In the genomic region with DNA sequence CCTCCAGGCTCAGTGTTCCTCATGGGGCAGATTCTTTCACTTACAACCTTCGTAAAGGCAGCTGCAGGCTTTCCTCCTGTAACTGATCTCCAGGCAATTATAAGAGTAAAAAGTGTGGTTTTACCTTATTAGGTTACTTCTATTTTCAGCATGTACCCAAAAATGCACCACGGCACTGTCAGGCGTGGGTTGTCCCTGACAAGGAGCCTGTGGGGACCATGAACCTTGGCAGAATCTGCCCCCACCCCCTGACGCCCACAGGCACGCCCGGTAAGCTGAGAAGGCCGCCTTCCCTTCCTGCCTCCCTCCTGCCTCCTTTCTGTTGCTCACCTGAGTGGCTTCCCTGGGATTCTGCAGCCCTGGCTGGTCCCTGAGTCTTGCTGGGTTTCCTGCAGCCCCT, we compare ENCODE assay signal across 20 cellular contexts.
DNase-seq lines count a peak whose midpoint lies in the region; ATAC-seq, FAIRE-seq and TF ChIP-seq lines count a peak whose summit lies in the region.
"Had no signal": no experiment of that assay in that cellular context is flagged by ENCODE, and none has a peak within 500 bp of the region (broad histone marks: within the 10 kb centered on the region; RNA-seq: fewer than 3 reads in every experiment).

No MANE protein-coding gene starts in this region.

- no peaks in the 10 kb centered on the region for H3K36me3 Mint-ChIP-seq in osteocyte (ENCODE audit: unreplicated experiment)
- H3K36me3 Mint-ChIP-seq: CD14-positive monocyte; CD8-positive, alpha-beta memory T cell had no signal

- H2BK20ac ChIP-seq in H1 (ENCODE audit: low read length): no peak overlapping the region

- no peaks in the 10 kb centered on the region for H3K23me2 ChIP-seq in H1 (ENCODE audit: low read depth, low read length)

- no peak overlapping the region for H4K5ac ChIP-seq in H1 (ENCODE audit: insufficient read length, low read depth, low read length)

- POLR2A ChIA-PET in H1 (lab: Charles Lee; ENCODE audit: partially characterized antibody): no interaction called here

- H2BK15ac ChIP-seq in H1 (ENCODE audit: low read length): no peak overlapping the region

- H2BK5ac ChIP-seq in H1 (ENCODE audit: low read depth, low read length): no peak overlapping the region

- no peaks in the 10 kb centered on the region for H3K9me3 Mint-ChIP-seq in osteocyte (ENCODE audit: unreplicated experiment)

- DNase-seq in Karpas-422 (no peak), H1 (ENCODE audit: low read depth in 1 of 2, low spot score in 2 of 2) (no peak), osteocyte (ENCODE audit: extremely low spot score, unreplicated experiment) (peak; percentile 75), left lobe of liver (ENCODE audit: low spot score) (no peak), amniotic stem cell (lab: John Stamatoyannopoulos, UW) (no peak), DMS114 treated with DMSO at 0.1 percent for 48 hours (lab: John Stamatoyannopoulos, UW; ENCODE audit: unreplicated experiment) (no peak), CD1c-positive myeloid dendritic cell (ENCODE audit: extremely low spot score) (no peak)
- DNase-seq: BE2C; Caco-2; CD8-positive, alpha-beta memory T cell; DMS53; GOT3 had no signal

- peaks cover 3% of the 10 kb centered on the region for H3K27me3 Mint-ChIP-seq in osteocyte (ENCODE audit: unreplicated experiment)

- H2BK120ac ChIP-seq in H1 (replicated peaks; ENCODE audit: low read depth, low read length): no peak overlapping the region

- no peak overlapping the region for H4K8ac ChIP-seq in H1 (ENCODE audit: extremely low read depth, insufficient read depth, low read length)

- CTCF ChIA-PET in H1 (lab: Charles Lee; ENCODE audit: partially characterized antibody): no interaction called here

- H3K4me1 ChIP-seq in BLaER1: peaks cover 15% of the 10 kb centered on the region
- peaks cover 36% of the 10 kb centered on the region for H3K4me1 ChIP-seq in Karpas-422 (ENCODE audit: low read length)
- peaks cover 5 to 17% (median 10%) of the 10 kb centered on the region in 4 experiments; a peak in 6 of 7 replicates for H3K4me1 ChIP-seq in H1 (replicated peaks in 1 of 4; ENCODE audit: control insufficient read depth in 3 of 4, insufficient read depth in 4 of 4, low read length in 3 of 4)
- H3K4me1 ChIP-seq: BE2C, Caco-2 had no signal

- no peak for TF ChIP-seq CTCF in H1 (IDR thresholded peaks at IDR 0.05; ENCODE audit: control extremely low read depth in 1 of 3, insufficient read depth in 1 of 3, low read depth in 1 of 3, low read length in 3 of 3)
- TF ChIP-seq CTCF in osteocyte (IDR thresholded peaks at IDR 0.05): no peak

- no peak for ATAC-seq in left lobe of liver
- ATAC-seq: HCT116, HepG2 had no signal

- 82% methylated on average over 7 of the region's 7 CpGs; no CpG with 5 or more reads in 1 of the 2 experiments for WGBS in H1 (ENCODE audit: extremely low coverage in 1 of 2, insufficient coverage in 1 of 2, insufficient read length in 1 of 2, insufficient replicate concordance in 2 of 2, low coverage in 1 of 2, low lambda C conversion rate in 2 of 2, missing lambda C conversion rate in 1 of 2), 2 experiments

- H3K23ac ChIP-seq in H1 (ENCODE audit: insufficient read length): no peak overlapping the region

- H3K56ac ChIP-seq in H1 (replicated peaks; ENCODE audit: insufficient read length, low read depth, low read length): no peak overlapping the region

- H2AK5ac ChIP-seq in H1 (ENCODE audit: low read depth, low read length): no peak overlapping the region

- H3K27ac ChIP-seq in BLaER1 (no peak overlapping the region), Karpas-422 (ENCODE audit: low read length) (no peak overlapping the region), H1 (ENCODE audit: low read depth, low read length) (no peak overlapping the region)
- H3K27ac ChIP-seq: KMS-11 had no signal

- no peak overlapping the region for H3K4ac ChIP-seq in H1 (replicated peaks; ENCODE audit: insufficient read length, low read depth, low read length)

- no peak overlapping the region for H3K4me3 Mint-ChIP-seq in osteocyte (ENCODE audit: unreplicated experiment)
- H3K4me3 Mint-ChIP-seq: CD14-positive monocyte; CD8-positive, alpha-beta memory T cell had no signal

- no peak overlapping the region for H3K4me3 ChIP-seq in BLaER1
- H3K4me3 ChIP-seq in Karpas-422 (ENCODE audit: low read length): no peak overlapping the region
- H3K4me3 ChIP-seq in H1 (ENCODE audit: extremely low read depth in 1 of 4, insufficient read depth in 2 of 4, low read depth in 3 of 4, low read length in 4 of 4): no peak overlapping the region

- no peak for TF ChIP-seq EP300 in H1 (IDR thresholded peaks at IDR 0.05; ENCODE audit: borderline replicate concordance in 1 of 2, low read depth in 2 of 2, low read length in 2 of 2)

- H3K36me3 ChIP-seq in BLaER1 (no peaks in the 10 kb centered on the region), Karpas-422 (ENCODE audit: insufficient read depth, low read length) (no peaks in the 10 kb centered on the region), H1 (ENCODE audit: control insufficient read depth in 2 of 4, insufficient read depth in 4 of 4, low read length in 3 of 4) (no peaks in the 10 kb centered on the region)
- H3K36me3 ChIP-seq: BE2C had no signal

- H4K20me1 ChIP-seq in BLaER1 (no peaks in the 10 kb centered on the region), Karpas-422 (ENCODE audit: insufficient read depth, low read depth, low read length) (no peaks in the 10 kb centered on the region), H1 (replicated peaks in 1 of 2; ENCODE audit: control insufficient read depth in 1 of 2, insufficient read depth in 2 of 2, low read length in 2 of 2) (no peaks in the 10 kb centered on the region)

- no peaks in the 10 kb centered on the region for H3K79me1 ChIP-seq in H1 (ENCODE audit: low read depth, low read length)

- no peaks in the 10 kb centered on the region for H3K4me1 Mint-ChIP-seq in osteocyte (ENCODE audit: unreplicated experiment)
- H3K4me1 Mint-ChIP-seq: CD14-positive monocyte; CD8-positive, alpha-beta memory T cell had no signal

- H3K9ac ChIP-seq in BLaER1: no peak overlapping the region
- H3K9ac ChIP-seq in Karpas-422 (ENCODE audit: low read length): peak overlapping the region; percentile 38
- H3K9ac ChIP-seq in H1 (replicated peaks in 1 of 4; ENCODE audit: extremely low read depth in 1 of 4, low read depth in 3 of 4, low read length in 3 of 4): no peak overlapping the region
- H3K9ac ChIP-seq: KMS-11 had no signal

- H4K91ac ChIP-seq in H1 (replicated peaks; ENCODE audit: insufficient read length, low read length): no peak overlapping the region

- H3K18ac ChIP-seq in H1 (ENCODE audit: extremely low read depth, low read length): no peak overlapping the region; the same call in 1 of the 2 replicates

- H3K27me3 ChIP-seq in BLaER1 (no peaks in the 10 kb centered on the region), Karpas-422 (ENCODE audit: low read length) (no peaks in the 10 kb centered on the region), H1 (replicated peaks in 1 of 4; ENCODE audit: control insufficient read depth in 3 of 4, extremely low read depth in 1 of 4, insufficient read depth in 3 of 4, low read length in 3 of 4) (peaks cover 0 to 12% (median 6%) of the 10 kb centered on the region in 4 experiments; a peak in 3 of 7 replicates)
- H3K27me3 ChIP-seq: BE2C had no signal

- H3K4me2 ChIP-seq in BLaER1 (peak overlapping the region; percentile 32), Karpas-422 (ENCODE audit: low read depth, low read length, poor library complexity, severe bottlenecking) (peak overlapping the region; percentile 49), H1 (ENCODE audit: insufficient read depth in 1 of 2, low read depth in 2 of 2, low read length in 2 of 2) (no peak overlapping the region)
- H3K4me2 ChIP-seq: KMS-11 had no signal

- H3K9me3 ChIP-seq in BLaER1 (no peaks in the 10 kb centered on the region), Karpas-422 (ENCODE audit: low read length) (no peaks in the 10 kb centered on the region), H1 (ENCODE audit: insufficient read depth in 2 of 2, low read depth in 1 of 2, low read length in 1 of 2) (no peaks in the 10 kb centered on the region)
- H3K9me3 ChIP-seq: Caco-2 had no signal

- peak overlapping the region; percentile 39; the same call in 1 of the 2 replicates for H2BK12ac ChIP-seq in H1 (ENCODE audit: low read depth, low read length)

- H2AFZ ChIP-seq in Karpas-422 (ENCODE audit: low read length) (peak overlapping the region; percentile 32; the same call in 1 of the 2 replicates), H1 (ENCODE audit: low read length) (no peak overlapping the region)

- no peaks in the 10 kb centered on the region for H3K9me2 ChIP-seq in Karpas-422 (replicated peaks; ENCODE audit: insufficient read depth, low read length)

- TF ChIP-seq RAD21 in H1 (IDR thresholded peaks at IDR 0.05 in 1 of 2, conservative IDR thresholded peaks at IDR 0.05 in 1 of 2; ENCODE audit: low read depth in 2 of 2, low read length in 2 of 2): no peak

- TF ChIP-seq POLR2A in H1 (IDR thresholded peaks at IDR 0.05; ENCODE audit: control extremely low read depth in 1 of 2, low read depth in 2 of 2, low read length in 2 of 2): no peak

- FAIRE-seq in H1 (lab: Jason Lieb, UNC): no peak
- FAIRE-seq: A204.1, GM12891, HepG2, HTR-8/SVneo had no signal

- H3K79me2 ChIP-seq in Karpas-422 (ENCODE audit: low read length): no peaks in the 10 kb centered on the region
- H3K79me2 ChIP-seq in H1 (ENCODE audit: control insufficient read depth in 1 of 2, insufficient read depth in 2 of 2, low read length in 2 of 2): no peaks in the 10 kb centered on the region

- no peak overlapping the region for H3K27ac Mint-ChIP-seq in osteocyte (ENCODE audit: unreplicated experiment)
- H3K27ac Mint-ChIP-seq: CD8-positive, alpha-beta memory T cell had no signal

- no peak overlapping the region for H3K14ac ChIP-seq in H1 (ENCODE audit: insufficient read length)

TF ChIP-seq in H1, 55 proteins besides CTCF, POLR2A, EP300 and RAD21 (continues in another document):
- TF ChIP-seq TCF12 (IDR thresholded peaks at IDR 0.05; ENCODE audit: low read depth, low read length): no peak
- TF ChIP-seq, protein P1, sequence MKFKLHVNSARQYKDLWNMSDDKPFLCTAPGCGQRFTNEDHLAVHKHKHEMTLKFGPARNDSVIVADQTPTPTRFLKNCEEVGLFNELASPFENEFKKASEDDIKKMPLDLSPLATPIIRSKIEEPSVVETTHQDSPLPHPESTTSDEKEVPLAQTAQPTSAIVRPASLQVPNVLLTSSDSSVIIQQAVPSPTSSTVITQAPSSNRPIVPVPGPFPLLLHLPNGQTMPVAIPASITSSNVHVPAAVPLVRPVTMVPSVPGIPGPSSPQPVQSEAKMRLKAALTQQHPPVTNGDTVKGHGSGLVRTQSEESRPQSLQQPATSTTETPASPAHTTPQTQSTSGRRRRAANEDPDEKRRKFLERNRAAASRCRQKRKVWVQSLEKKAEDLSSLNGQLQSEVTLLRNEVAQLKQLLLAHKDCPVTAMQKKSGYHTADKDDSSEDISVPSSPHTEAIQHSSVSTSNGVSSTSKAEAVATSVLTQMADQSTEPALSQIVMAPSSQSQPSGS (IDR thresholded peaks at IDR 0.05; ENCODE audit: low read length): no peak
- no peak for TF ChIP-seq BACH1 (IDR thresholded peaks at IDR 0.05; ENCODE audit: low read length)
- TF ChIP-seq TAF7 (optimal IDR thresholded peaks at IDR 0.05; ENCODE audit: borderline replicate concordance, low read depth, low read length): no peak
- no peak for TF ChIP-seq SUZ12 (IDR thresholded peaks at IDR 0.05; ENCODE audit: low read length)
- TF ChIP-seq BRCA1 (IDR thresholded peaks at IDR 0.05; ENCODE audit: low read depth, low read length): no peak

Comparison
In these comparisons a context has a peak if more than half of its experiments do, and no peak if none do; other contexts are left out.
1. H3K4me2 ChIP-seq: peak in BLaER1 (single experiment) and Karpas-422 (single experiment); none in H1 (0 of 2).